Comparison of ENCODE assay signal across 28 cellular contexts in genomic region chr20:53423587-53424146, GRCh38.
"Had no signal": no experiment of that assay in that cellular context is flagged by ENCODE, and none has a peak within 500 bp of the region (broad histone marks: within the 10 kb centered on the region; RNA-seq: fewer than 3 reads in every experiment).

No MANE protein-coding gene starts in this region.

- H3K9me3 ChIP-seq: esophagus squamous epithelium, gastrocnemius medialis, heart right ventricle, lower lobe of right lung, mucosa of descending colon had no signal

- H3K4me1 ChIP-seq: esophagus squamous epithelium, gastrocnemius medialis, left lung, lower lobe of right lung had no signal

- H3K4me1 Mint-ChIP-seq: mesothelial cell of epicardium, naive B cell had no signal

- ATAC-seq: effector memory CD8-positive, alpha-beta T cell; esophagus mucosa; gastrocnemius medialis; heart right ventricle; left cardiac atrium; left lung; left ventricle myocardium superior; lower lobe of right lung; mucosa of descending colon; naive thymus-derived CD8-positive, alpha-beta T cell had no signal

- FAIRE-seq: endometrium, islet of Langerhans, keratinocyte had no signal

- H3K4me3 ChIP-seq: esophagus squamous epithelium, gastrocnemius medialis, heart right ventricle, left lung, lower lobe of right lung, mucosa of descending colon had no signal

- H3K4me3 Mint-ChIP-seq: dendritic cell treated with granulocyte-macrophage colony-stimulating factor and Interleukin-4, amounts not matched to agents 40 ng/mL and 50 ng/mL, for 4 days; effector memory CD8-positive, alpha-beta T cell; endodermal cell; mesothelial cell of epicardium; naive B cell; naive thymus-derived CD8-positive, alpha-beta T cell had no signal

- DNase-seq: cortex of kidney; effector CD8-positive, alpha-beta T cell; effector memory CD8-positive, alpha-beta T cell; endodermal cell; erythroblast; esophagus squamous epithelium; foreskin fibroblast; foreskin melanocyte; gastrocnemius medialis; glutamatergic neuron; head of caudate nucleus; heart right ventricle; hippocampal formation; left cardiac atrium; left lung; left ventricle myocardium superior; lower lobe of right lung; mesenchymal stem cell; mucosa of descending colon; naive B cell; naive thymus-derived CD8-positive, alpha-beta T cell had no signal

- H3K9me3 Mint-ChIP-seq: effector memory CD8-positive, alpha-beta T cell had no signal

- H3K27ac ChIP-seq: epithelial cell of prostate, esophagus squamous epithelium, gastrocnemius medialis, heart right ventricle, left lung, lower lobe of right lung had no signal

- H3K27me3 ChIP-seq: esophagus squamous epithelium, gastrocnemius medialis, heart right ventricle, left lung had no signal

- H3K36me3 ChIP-seq: esophagus squamous epithelium, gastrocnemius medialis, heart right ventricle, left lung, lower lobe of right lung had no signal

- H3K27ac Mint-ChIP-seq: dendritic cell treated with granulocyte-macrophage colony-stimulating factor and Interleukin-4, amounts not matched to agents 40 ng/mL and 50 ng/mL, for 4 days; effector memory CD8-positive, alpha-beta T cell; endodermal cell; mesothelial cell of epicardium; naive B cell; naive thymus-derived CD8-positive, alpha-beta T cell had no signal
